ENCODE assay signal across 6 cellular contexts in genomic region chr5:181203842-181204560, GRCh38. TPM values are rescaled to one million over a fixed set of nuclear protein-coding genes. Genes with fewer than 3 reads are reported as not detected.
A peak's percentile ranks its signal among the peaks of the same experiment; 100 is the strongest.
DNase-seq lines count a peak whose midpoint lies in the region; TF ChIP-seq lines count a peak whose summit lies in the region.

No MANE protein-coding gene starts in this region.

- in situ Hi-C loops in transverse colon (cut with MboI; ENCODE audit: low pct_ligation_motif_present in 1 of 4, low pct_unique_long_range_greater_than_20kb in 1 of 4, low sequenced_read_pairs in 3 of 4) = no loop called here

- POLR2A ChIA-PET in activated CD4-positive, alpha-beta T cell treated with anti-CD3 and anti-CD28 coated beads, Interleukin-2, amount 10 ng/mL, durations not matched to agents 7 days and 5 days (lab: Charles Lee) = no interaction called here

- no peak for DNase-seq in activated CD4-positive, alpha-beta T cell treated with anti-CD3 and anti-CD28 coated beads, Interleukin-2, amount 10 ng/mL, durations not matched to agents 7 days and 5 days
- DNase-seq in activated CD4-positive, alpha-beta T cell treated with anti-CD3 and anti-CD28 coated beads for 4 hours = no peak
- no peak for DNase-seq in left ventricle myocardium inferior
- DNase-seq in transverse colon = no peak
- no peak for DNase-seq in inferior parietal cortex (ENCODE audit: extremely low spot score)
- no peak for DNase-seq in HCEC 1CT

- intact Hi-C loops in left ventricle myocardium inferior (cut with micrococcal nuclease) (no loop called here), transverse colon (cut with DNase I; ENCODE audit: low total_unique reads) (no loop called here)

- peaks cover 37% of the 10 kb centered on the region for H3K4me1 ChIP-seq in left ventricle myocardium inferior
- H3K4me1 ChIP-seq in transverse colon = peaks cover 0 to 53% (median 32%) of the 10 kb centered on the region in 4 donors

- peak overlapping the region; percentile 90 for H3K27ac ChIP-seq in left ventricle myocardium inferior (replicated peaks)
- H3K27ac ChIP-seq in transverse colon = peak overlapping the region; percentile 36 to 69 (median 62)

- peak overlapping the region; percentile 75 for H3K4me3 Mint-ChIP-seq in activated CD4-positive, alpha-beta T cell treated with anti-CD3 and anti-CD28 coated beads, Interleukin-2, amount 10 ng/mL, durations not matched to agents 7 days and 5 days

- no peaks in the 10 kb centered on the region for H3K36me3 Mint-ChIP-seq in activated CD4-positive, alpha-beta T cell treated with anti-CD3 and anti-CD28 coated beads, Interleukin-2, amount 10 ng/mL, durations not matched to agents 7 days and 5 days (ENCODE audit: low read depth)

- no peak for TF ChIP-seq EP300 in transverse colon (IDR thresholded peaks at IDR 0.05; ENCODE audit: low read depth)

- CTCF ChIA-PET in activated CD4-positive, alpha-beta T cell treated with anti-CD3 and anti-CD28 coated beads, Interleukin-2, amount 10 ng/mL, durations not matched to agents 7 days and 5 days (lab: Charles Lee) = interaction anchor here (1.3 to 8.7 kb wide), 5 partner anchors 13 to 400 kb away, joined by 3 to 90 read pairs (median 16); no protein-coding TSS in a partner anchor

- H3K4me1 Mint-ChIP-seq in activated CD4-positive, alpha-beta T cell treated with anti-CD3 and anti-CD28 coated beads, Interleukin-2, amount 10 ng/mL, durations not matched to agents 7 days and 5 days = peaks cover 34% of the 10 kb centered on the region

- H3K36me3 ChIP-seq in left ventricle myocardium inferior (no peaks in the 10 kb centered on the region), transverse colon (no peaks in the 10 kb centered on the region)

- H3K27ac Mint-ChIP-seq in activated CD4-positive, alpha-beta T cell treated with anti-CD3 and anti-CD28 coated beads, Interleukin-2, amount 10 ng/mL, durations not matched to agents 7 days and 5 days = peak overlapping the region; percentile 70

- H3K4me3 ChIP-seq in left ventricle myocardium inferior (peak overlapping the region; percentile 73), transverse colon (peak overlapping the region; percentile 41 to 69 (median 52))

- WGBS in transverse colon (ENCODE audit: low coverage in 1 of 2), 2 donors = 0 to 4% methylated on average over 1 to 40 of the region's 47 CpGs

- H3K27me3 Mint-ChIP-seq in activated CD4-positive, alpha-beta T cell treated with anti-CD3 and anti-CD28 coated beads, Interleukin-2, amount 10 ng/mL, durations not matched to agents 7 days and 5 days = peaks cover 52% of the 10 kb centered on the region

- H3K27me3 ChIP-seq in left ventricle myocardium inferior (ENCODE audit: low read depth) (no peaks in the 10 kb centered on the region), transverse colon (peaks cover 14% of the 10 kb centered on the region)

- no peaks in the 10 kb centered on the region for H3K9me3 Mint-ChIP-seq in activated CD4-positive, alpha-beta T cell treated with anti-CD3 and anti-CD28 coated beads, Interleukin-2, amount 10 ng/mL, durations not matched to agents 7 days and 5 days

- H3K9me3 ChIP-seq in left ventricle myocardium inferior (replicated peaks) (no peaks in the 10 kb centered on the region), transverse colon (no peaks in the 10 kb centered on the region)

- no peak for TF ChIP-seq POLR2A in transverse colon (IDR thresholded peaks at IDR 0.05)

- no peak for TF ChIP-seq CTCF in left ventricle myocardium inferior (IDR thresholded peaks at IDR 0.05; ENCODE audit: borderline replicate concordance)
- TF ChIP-seq CTCF in transverse colon (IDR thresholded peaks at IDR 0.05) = no peak

RNA-seq across cellular contexts. Expression of gene TRIM7, which starts 1.0 kb away (rescaled TPM):
- under 1 TPM; 0.29 to 0.84 TPM for total RNA-seq in activated CD4-positive, alpha-beta T cell treated with anti-CD3 and anti-CD28 coated beads, Interleukin-2, amount 10 ng/mL, durations not matched to agents 7 days and 5 days
- total RNA-seq in left ventricle myocardium inferior = 6.4 TPM
- 10 to 100 TPM in 1 of 4 donors, 1 to 10 TPM in 2, not detected in 1; 2.5 to 16.7 (median 7.5) TPM for total RNA-seq in transverse colon

RNA-seq across cellular contexts. Expression of gene TRIM41, which starts 19.1 kb away (rescaled TPM):
- 10 to 100 TPM; 34.7 to 36.9 TPM for total RNA-seq in activated CD4-positive, alpha-beta T cell treated with anti-CD3 and anti-CD28 coated beads, Interleukin-2, amount 10 ng/mL, durations not matched to agents 7 days and 5 days
- total RNA-seq in left ventricle myocardium inferior (26.4 TPM), transverse colon (10 to 100 TPM; 17.9 to 23.9 (median 18.7) TPM)

RNA-seq across cellular contexts. Expression of gene RACK1, which starts 39.7 kb away (rescaled TPM):
- total RNA-seq in activated CD4-positive, alpha-beta T cell treated with anti-CD3 and anti-CD28 coated beads, Interleukin-2, amount 10 ng/mL, durations not matched to agents 7 days and 5 days = 1,000 to 10,000 TPM; 1,823 to 2,207 TPM
- total RNA-seq in left ventricle myocardium inferior (628 TPM), transverse colon (1,000 to 10,000 TPM; 1,633 to 1,930 (median 1,753) TPM)

RNA-seq across cellular contexts. Expression of gene OR2V2, which starts 56.6 kb away (rescaled TPM):
- total RNA-seq in activated CD4-positive, alpha-beta T cell treated with anti-CD3 and anti-CD28 coated beads, Interleukin-2, amount 10 ng/mL, durations not matched to agents 7 days and 5 days = not detected
- not detected for total RNA-seq in left ventricle myocardium inferior
- total RNA-seq in transverse colon = not detected

RNA-seq across cellular contexts. Expression of gene TRIM52, which starts 56.9 kb away (rescaled TPM):
- total RNA-seq in activated CD4-positive, alpha-beta T cell treated with anti-CD3 and anti-CD28 coated beads, Interleukin-2, amount 10 ng/mL, durations not matched to agents 7 days and 5 days = 10 to 100 TPM; 29.6 to 29.9 TPM
- 8.5 TPM for total RNA-seq in left ventricle myocardium inferior
- 10 to 100 TPM; 14.7 to 24.3 (median 20.4) TPM for total RNA-seq in transverse colon
